In genomic region chr11:114159802-114160588, GRCh38 we compare ENCODE assay signal across 1 cellular context.
TF ChIP-seq lines count a peak whose summit lies in the region.

No MANE protein-coding gene starts in this region.

TF ChIP-seq in SK-N-SH, 30 proteins besides CTCF, POLR2A, EP300 and RAD21 (continued from another document):
- TF ChIP-seq USF1 (IDR thresholded peaks at IDR 0.05; ENCODE audit: borderline replicate concordance, low read depth), result peak; percentile 34; the same call in 1 of the 2 replicates
- 0 out of 2 replicates have a peak, but pooled peaks have one; percentile 10 for TF ChIP-seq GATA2 (CRISPR knock-in tag; IDR thresholded peaks at IDR 0.05)
- peak; percentile 44; the same call in 1 of the 2 replicates for TF ChIP-seq MXI1 (IDR thresholded peaks at IDR 0.05; ENCODE audit: low read depth, low read length)
- TF ChIP-seq EZH2phosphoT487 (IDR thresholded peaks at IDR 0.05; ENCODE audit: borderline replicate concordance, low read depth), result no peak
- TF ChIP-seq TEAD4 (IDR thresholded peaks at IDR 0.05; ENCODE audit: borderline replicate concordance, insufficient read depth), result peak; percentile 79
- TF ChIP-seq SIN3A (IDR thresholded peaks at IDR 0.05; ENCODE audit: borderline replicate concordance, low read depth, low read length), result 0 out of 2 replicates have a peak, but pooled peaks have one; percentile 41
- TF ChIP-seq MEF2A (IDR thresholded peaks at IDR 0.05; ENCODE audit: borderline replicate concordance, low read depth), result peak; percentile 63; the same call in 1 of the 2 replicates
- TF ChIP-seq TAF1 (IDR thresholded peaks at IDR 0.05; ENCODE audit: borderline replicate concordance, low read depth, low read length), result no peak
- no peak for TF ChIP-seq GABPA (IDR thresholded peaks at IDR 0.05; ENCODE audit: low read depth)
- TF ChIP-seq TCF12 (IDR thresholded peaks at IDR 0.05), result peak; percentile 97
- peak; percentile 87 for TF ChIP-seq RCOR1 (IDR thresholded peaks at IDR 0.05; ENCODE audit: low read length)
- no peak for TF ChIP-seq NRF1 (IDR thresholded peaks at IDR 0.05; ENCODE audit: low read depth, low read length)
- TF ChIP-seq, protein P1, sequence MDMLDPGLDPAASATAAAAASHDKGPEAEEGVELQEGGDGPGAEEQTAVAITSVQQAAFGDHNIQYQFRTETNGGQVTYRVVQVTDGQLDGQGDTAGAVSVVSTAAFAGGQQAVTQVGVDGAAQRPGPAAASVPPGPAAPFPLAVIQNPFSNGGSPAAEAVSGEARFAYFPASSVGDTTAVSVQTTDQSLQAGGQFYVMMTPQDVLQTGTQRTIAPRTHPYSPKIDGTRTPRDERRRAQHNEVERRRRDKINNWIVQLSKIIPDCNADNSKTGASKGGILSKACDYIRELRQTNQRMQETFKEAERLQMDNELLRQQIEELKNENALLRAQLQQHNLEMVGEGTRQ (IDR thresholded peaks at IDR 0.05; ENCODE audit: borderline replicate concordance, low read depth, low read length), result no peak
TF ChIP-seq in SK-N-SH: peak in this region for 21.
